ENCODE assay signal across 23 cellular contexts in genomic region chr20:36311141-36311853, GRCh38. TPM values are rescaled to one million over a fixed set of nuclear protein-coding genes. Genes with fewer than 3 reads are reported as not detected.
A peak's percentile ranks its signal among the peaks of the same experiment; 100 is the strongest.
DNase-seq lines count a peak whose midpoint lies in the region; ATAC-seq and TF ChIP-seq lines count a peak whose summit lies in the region.
"Had no signal": no experiment of that assay in that cellular context is flagged by ENCODE, and none has a peak within 500 bp of the region (broad histone marks: within the 10 kb centered on the region; RNA-seq: fewer than 3 reads in every experiment).

No MANE protein-coding gene starts in this region.

- no peaks in the 10 kb centered on the region for H3K9me3 ChIP-seq in sigmoid colon
- H3K9me3 ChIP-seq in esophagus muscularis mucosa: no peaks in the 10 kb centered on the region
- H3K9me3 ChIP-seq: spleen had no signal

- POLR2A ChIA-PET in activated CD4-positive, alpha-beta memory T cell treated with anti-CD3 and anti-CD28 coated beads, Interleukin-2, amount 10 ng/mL, durations not matched to agents 7 days and 5 days (lab: Charles Lee): no interaction called here
- POLR2A ChIA-PET in activated CD4-positive, alpha-beta memory T cell treated with anti-CD3 and anti-CD28 coated beads for 36 hours (lab: Charles Lee): no interaction called here

- peaks cover 28% of the 10 kb centered on the region for H3K27me3 Mint-ChIP-seq in activated CD4-positive, alpha-beta memory T cell treated with anti-CD3 and anti-CD28 coated beads, Interleukin-2, amount 10 ng/mL, durations not matched to agents 7 days and 5 days
- H3K27me3 Mint-ChIP-seq in activated CD4-positive, alpha-beta memory T cell treated with anti-CD3 and anti-CD28 coated beads for 36 hours: peaks cover 25% of the 10 kb centered on the region

- no peaks in the 10 kb centered on the region for H3K36me3 ChIP-seq in sigmoid colon
- H3K36me3 ChIP-seq in esophagus muscularis mucosa: no peaks in the 10 kb centered on the region
- H3K36me3 ChIP-seq: spleen had no signal

- CTCF ChIA-PET in activated CD4-positive, alpha-beta memory T cell treated with anti-CD3 and anti-CD28 coated beads, Interleukin-2, amount 10 ng/mL, durations not matched to agents 7 days and 5 days (lab: Charles Lee): no interaction called here
- CTCF ChIA-PET in activated CD4-positive, alpha-beta memory T cell treated with anti-CD3 and anti-CD28 coated beads for 36 hours (lab: Charles Lee): no interaction called here

- intact Hi-C loops in activated CD4-positive, alpha-beta memory T cell treated with anti-CD3 and anti-CD28 coated beads for 36 hours (cut with micrococcal nuclease): no loop called here
- intact Hi-C loops in sigmoid colon (cut with DNase I) (no loop called here), esophagus muscularis mucosa (cut with DNase I) (no loop called here)

- no peak overlapping the region for H3K27ac Mint-ChIP-seq in activated CD4-positive, alpha-beta memory T cell treated with anti-CD3 and anti-CD28 coated beads, Interleukin-2, amount 10 ng/mL, durations not matched to agents 7 days and 5 days
- H3K27ac Mint-ChIP-seq in activated CD4-positive, alpha-beta memory T cell treated with anti-CD3 and anti-CD28 coated beads for 36 hours: no peak overlapping the region
- H3K27ac Mint-ChIP-seq: activated B cell treated with CpG ODN at 0.5 μM for 24 hours; CD4-positive, alpha-beta memory T cell; natural killer cell; stimulated activated effector memory CD8-positive, alpha-beta T cell treated with anti-CD3 and anti-CD28 coated beads, Interleukin-12 subunit alpha, Interleukin-12 subunit beta, amount 100 ng/mL, for 72 hours had no signal

- TF ChIP-seq EP300 in Ishikawa (IDR thresholded peaks at IDR 0.05; ENCODE audit: borderline replicate concordance) (no peak), sigmoid colon (IDR thresholded peaks at IDR 0.05) (no peak), esophagus muscularis mucosa (IDR thresholded peaks at IDR 0.05) (no peak)

- no peak overlapping the region for H3K4me3 ChIP-seq in fibroblast of pulmonary artery (replicated peaks; ENCODE audit: low read depth, low read length)
- no peak overlapping the region for H3K4me3 ChIP-seq in sigmoid colon
- no peak overlapping the region for H3K4me3 ChIP-seq in esophagus muscularis mucosa
- H3K4me3 ChIP-seq: spleen had no signal

- ATAC-seq in HG02885 (IDR thresholded peaks at IDR 0.05; ENCODE audit: poor library complexity, unreplicated experiment): no peak
- ATAC-seq: natural killer cell; stimulated activated effector memory CD8-positive, alpha-beta T cell treated with anti-CD3 and anti-CD28 coated beads, Interleukin-12 subunit alpha, Interleukin-12 subunit beta, amount 100 ng/mL, for 72 hours had no signal

- peaks cover 14 to 66% (median 50%) of the 10 kb centered on the region in 3 donors for H3K27me3 ChIP-seq in sigmoid colon
- peaks cover 0 to 77% (median 20%) of the 10 kb centered on the region in 4 donors for H3K27me3 ChIP-seq in esophagus muscularis mucosa

- no peak overlapping the region for H3K27ac ChIP-seq in sigmoid colon
- H3K27ac ChIP-seq in esophagus muscularis mucosa (replicated peaks in 1 of 4): no peak overlapping the region
- H3K27ac ChIP-seq: spleen had no signal

- peak; percentile 6 for DNase-seq in activated CD4-positive, alpha-beta memory T cell treated with anti-CD3 and anti-CD28 coated beads, Interleukin-2, amount 10 ng/mL, durations not matched to agents 7 days and 5 days
- no peak for DNase-seq in activated CD4-positive, alpha-beta memory T cell treated with anti-CD3 and anti-CD28 coated beads for 36 hours
- DNase-seq in fibroblast of pulmonary artery (ENCODE audit: low read depth): peak; percentile 9
- peak; percentile 50 for DNase-seq in sigmoid colon
- DNase-seq in activated CD4-positive, alpha-beta T cell treated with anti-CD3 and anti-CD28 coated beads, Interleukin-2, amount 50 U/mL, for 1 hour: no peak
- no peak for DNase-seq in esophagus muscularis mucosa (ENCODE audit: extremely low spot score)
- DNase-seq: 8988T; activated B cell treated with CpG ODN at 0.5 μM for 24 hours; activated T-cell treated with anti-CD3 and anti-CD28 coated beads, Interleukin-2, amount 50 U/mL, for 1 hour; AML-193; CD4-positive, alpha-beta memory T cell; DMS 273 treated with DMSO at 0.1 percent for 48 hours; EL; natural killer cell; NCI-H2029; NCI-H526; NK-92 treated with Interleukin-12 subunit alpha and Interleukin-12 subunit beta, amount 100 ng/mL, for 24 hours; SHP77 treated with DMSO at 0.1 percent for 48 hours had no signal

- no peak for TF ChIP-seq CTCF in fibroblast of pulmonary artery (IDR thresholded peaks at IDR 0.05; ENCODE audit: low read length, missing control alignments)
- TF ChIP-seq CTCF in sigmoid colon (IDR thresholded peaks at IDR 0.05): no peak
- TF ChIP-seq CTCF in esophagus muscularis mucosa (IDR thresholded peaks at IDR 0.05): no peak

- no peak for TF ChIP-seq RAD21 in Ishikawa (IDR thresholded peaks at IDR 0.05; ENCODE audit: low read depth)

- no peaks in the 10 kb centered on the region for H3K4me1 Mint-ChIP-seq in activated CD4-positive, alpha-beta memory T cell treated with anti-CD3 and anti-CD28 coated beads, Interleukin-2, amount 10 ng/mL, durations not matched to agents 7 days and 5 days
- H3K4me1 Mint-ChIP-seq in activated CD4-positive, alpha-beta memory T cell treated with anti-CD3 and anti-CD28 coated beads for 36 hours (ENCODE audit: low read depth): no peaks in the 10 kb centered on the region
- H3K4me1 Mint-ChIP-seq: central memory CD8-positive, alpha-beta T cell had no signal

- no peaks in the 10 kb centered on the region for H3K36me3 Mint-ChIP-seq in activated CD4-positive, alpha-beta memory T cell treated with anti-CD3 and anti-CD28 coated beads, Interleukin-2, amount 10 ng/mL, durations not matched to agents 7 days and 5 days (ENCODE audit: low read depth)
- H3K36me3 Mint-ChIP-seq in activated CD4-positive, alpha-beta memory T cell treated with anti-CD3 and anti-CD28 coated beads for 36 hours: no peaks in the 10 kb centered on the region
- H3K36me3 Mint-ChIP-seq: CD4-positive, alpha-beta memory T cell; natural killer cell; stimulated activated effector memory CD8-positive, alpha-beta T cell treated with anti-CD3 and anti-CD28 coated beads, Interleukin-12 subunit alpha, Interleukin-12 subunit beta, amount 100 ng/mL, for 72 hours had no signal

- H3K9me3 Mint-ChIP-seq in activated CD4-positive, alpha-beta memory T cell treated with anti-CD3 and anti-CD28 coated beads, Interleukin-2, amount 10 ng/mL, durations not matched to agents 7 days and 5 days: no peaks in the 10 kb centered on the region
- H3K9me3 Mint-ChIP-seq in activated CD4-positive, alpha-beta memory T cell treated with anti-CD3 and anti-CD28 coated beads for 36 hours: no peaks in the 10 kb centered on the region
- H3K9me3 Mint-ChIP-seq: activated B cell treated with CpG ODN at 0.5 μM for 24 hours; central memory CD8-positive, alpha-beta T cell; stimulated activated effector memory CD8-positive, alpha-beta T cell treated with anti-CD3 and anti-CD28 coated beads, Interleukin-12 subunit alpha, Interleukin-12 subunit beta, amount 100 ng/mL, for 72 hours had no signal

- H3K4me3 Mint-ChIP-seq in activated CD4-positive, alpha-beta memory T cell treated with anti-CD3 and anti-CD28 coated beads, Interleukin-2, amount 10 ng/mL, durations not matched to agents 7 days and 5 days: no peak overlapping the region
- no peak overlapping the region for H3K4me3 Mint-ChIP-seq in activated CD4-positive, alpha-beta memory T cell treated with anti-CD3 and anti-CD28 coated beads for 36 hours
- H3K4me3 Mint-ChIP-seq: activated B cell treated with CpG ODN at 0.5 μM for 24 hours; central memory CD8-positive, alpha-beta T cell; natural killer cell; stimulated activated effector memory CD8-positive, alpha-beta T cell treated with anti-CD3 and anti-CD28 coated beads, Interleukin-12 subunit alpha, Interleukin-12 subunit beta, amount 100 ng/mL, for 72 hours had no signal

- peaks cover 0 to 12% (median 10%) of the 10 kb centered on the region in 4 donors for H3K4me1 ChIP-seq in sigmoid colon
- peaks cover 7 to 12% (median 11%) of the 10 kb centered on the region in 4 donors for H3K4me1 ChIP-seq in esophagus muscularis mucosa

- TF ChIP-seq POLR2A in sigmoid colon (IDR thresholded peaks at IDR 0.05) (no peak), esophagus muscularis mucosa (IDR thresholded peaks at IDR 0.05; ENCODE audit: low read depth) (no peak)

- 66 to 67% methylated on average over 17 of the region's 17 CpGs for WGBS in sigmoid colon, 2 donors
- 54% methylated on average over 17 of the region's 17 CpGs for WGBS in esophagus muscularis mucosa

TF ChIP-seq in Ishikawa, 13 proteins besides CTCF, POLR2A, EP300 and RAD21:
- TF ChIP-seq EGR1 (IDR thresholded peaks at IDR 0.05) (no peak), FOXM1 (IDR thresholded peaks at IDR 0.05; ENCODE audit: borderline replicate concordance, low read depth) (no peak), CEBPB (IDR thresholded peaks at IDR 0.05) (0 out of 2 replicates have a peak, but pooled peaks have one; percentile 16)

RNA-seq across cellular contexts. Expression of gene DLGAP4, which starts 5.2 kb away (rescaled TPM):
- total RNA-seq in activated CD4-positive, alpha-beta memory T cell treated with anti-CD3 and anti-CD28 coated beads, Interleukin-2, amount 10 ng/mL, durations not matched to agents 7 days and 5 days: 10 to 100 TPM; 40.2 to 44.2 TPM
- 10 to 100 TPM; 18.5 to 18.8 TPM for total RNA-seq in activated CD4-positive, alpha-beta memory T cell treated with anti-CD3 and anti-CD28 coated beads for 36 hours
- 10 to 100 TPM; 21.0 to 60.7 (median 37.5) TPM for total RNA-seq in sigmoid colon
- 10 to 100 TPM; 21.7 to 36.9 (median 23.4) TPM for polyA plus RNA-seq in sigmoid colon
- total RNA-seq in esophagus muscularis mucosa: 10 to 100 TPM; 43.6 to 90.0 (median 48.8) TPM

Comparison
In these comparisons a context has a peak if more than half of its experiments do, and no peak if none do; other contexts are left out.
1. DNase-seq: peak in activated CD4-positive, alpha-beta memory T cell treated with anti-CD3 and anti-CD28 coated beads, Interleukin-2, amount 10 ng/mL, durations not matched to agents 7 days and 5 days (single experiment), fibroblast of pulmonary artery (single experiment) and sigmoid colon (single experiment); none in activated CD4-positive, alpha-beta memory T cell treated with anti-CD3 and anti-CD28 coated beads for 36 hours (single experiment), activated CD4-positive, alpha-beta T cell treated with anti-CD3 and anti-CD28 coated beads, Interleukin-2, amount 50 U/mL, for 1 hour (single experiment) and esophagus muscularis mucosa (single experiment).